In genomic region chr16:630024-630814, GRCh38 we compare ENCODE assay signal across 16 cellular contexts. TPM values are rescaled to one million over a fixed set of nuclear protein-coding genes. Genes with fewer than 3 reads are reported as not detected.
DNase-seq lines count a peak whose midpoint lies in the region; ATAC-seq and TF ChIP-seq lines count a peak whose summit lies in the region.
"Had no signal": no experiment of that assay in that cellular context is flagged by ENCODE, and none has a peak within 500 bp of the region (broad histone marks: within the 10 kb centered on the region; RNA-seq: fewer than 3 reads in every experiment).

No MANE protein-coding gene starts in this region.

- H3K36me3 ChIP-seq in psoas muscle (ENCODE audit: insufficient read depth in 1 of 2, low read depth in 1 of 2) (peaks cover 0 to 45% of the 10 kb centered on the region in 2 donors), mammary epithelial cell (ENCODE audit: insufficient read depth, low read length) (no peaks in the 10 kb centered on the region), stomach (peaks cover 24 to 65% (median 62%) of the 10 kb centered on the region in 4 donors)

- H3K4me3 Mint-ChIP-seq in WTC11 (peak overlapping the region; percentile 59), T-cell (no peak overlapping the region)
- H3K4me3 Mint-ChIP-seq: activated naive CD4-positive, alpha-beta T cell treated with anti-CD3 and anti-CD28 coated beads, Interleukin-2, amount 50 U/mL, for 24 hours; natural killer cell treated with Interleukin-12 subunit alpha and Interleukin-12 subunit beta and Interleukin-15 and Interleukin-18, amount 100 ng/mL, for 72 hours had no signal

- ATAC-seq in WTC11 (peak; percentile 6), left colon (peak; percentile 18), psoas muscle (no peak), T-cell (replicated peaks in 1 of 4) (no peak)

- no peak overlapping the region for H3K9ac ChIP-seq in mammary epithelial cell (ENCODE audit: insufficient read depth, low read length)

- H3K27ac Mint-ChIP-seq in WTC11 (peak overlapping the region; percentile 41), T-cell (no peak overlapping the region)
- H3K27ac Mint-ChIP-seq: activated naive CD4-positive, alpha-beta T cell treated with anti-CD3 and anti-CD28 coated beads, Interleukin-2, amount 50 U/mL, for 24 hours; natural killer cell treated with Interleukin-12 subunit alpha and Interleukin-12 subunit beta and Interleukin-15 and Interleukin-18, amount 100 ng/mL, for 72 hours had no signal

- 43 to 50% (median 45%) methylated on average over 32 to 34 of the region's 34 CpGs for WGBS in psoas muscle, 3 donors
- 38% methylated on average over 19 of the region's 34 CpGs for WGBS in mammary epithelial cell (ENCODE audit: low coverage, missing lambda C conversion rate)
- WGBS in stomach, 5 donors = 41 to 50% (median 47%) methylated on average over 23 to 34 of the region's 34 CpGs

- BruUV-seq in mammary epithelial cell (replicated peaks; lab: Mats Ljungman, UMichigan) = no TSS peak

- H3K4me1 ChIP-seq in psoas muscle = peaks cover 29% of the 10 kb centered on the region
- peaks cover 32% of the 10 kb centered on the region for H3K4me1 ChIP-seq in mammary epithelial cell (ENCODE audit: insufficient read depth, low read length)
- peaks cover 27 to 44% (median 40%) of the 10 kb centered on the region in 4 donors for H3K4me1 ChIP-seq in stomach

- no peak overlapping the region for H2AFZ ChIP-seq in mammary epithelial cell (ENCODE audit: low read depth, low read length)

- H3K9me3 Mint-ChIP-seq in WTC11 (no peaks in the 10 kb centered on the region), T-cell (no peaks in the 10 kb centered on the region)
- H3K9me3 Mint-ChIP-seq: activated naive CD4-positive, alpha-beta T cell treated with anti-CD3 and anti-CD28 coated beads, Interleukin-2, amount 50 U/mL, for 24 hours; natural killer cell treated with Interleukin-12 subunit alpha and Interleukin-12 subunit beta and Interleukin-15 and Interleukin-18, amount 100 ng/mL, for 72 hours had no signal

- peaks cover 18% of the 10 kb centered on the region for H3K4me1 Mint-ChIP-seq in WTC11
- peaks cover 0 to 4% (median 3%) of the 10 kb centered on the region in 3 donors for H3K4me1 Mint-ChIP-seq in T-cell

- DNase-seq in CD1c-positive myeloid dendritic cell (ENCODE audit: extremely low spot score) (peak; percentile 23), WTC11 (ENCODE audit: low spot score) (peak; percentile 47), left colon (no peak), psoas muscle (peak; percentile 30 to 48), mammary epithelial cell (no peak), stomach (no peak), T-cell (no peak)
- no peak for DNase-seq in stimulated activated CD8-positive, alpha-beta memory T cell treated with anti-CD3 and anti-CD28 coated beads, Interleukin-4, amount 100 ng/mL, for 48 hours
- DNase-seq: activated CD8-positive, alpha-beta memory T cell treated with anti-CD3 and anti-CD28 coated beads, Interleukin-2, amount 50 U/mL, for 4 hours; NCI-H1048; NCI-H446; SW 1271 had no signal

- POLR2A ChIA-PET in WTC11 (lab: Charles Lee) = interaction anchor here (0.9 kb wide), 1 partner anchor 90 kb away, joined by 3 read pairs; no protein-coding TSS in a partner anchor
- POLR2A ChIA-PET in T-cell (lab: Charles Lee) = no interaction called here

- H3K27me3 Mint-ChIP-seq in WTC11 (ENCODE audit: low read depth) = no peaks in the 10 kb centered on the region
- H3K27me3 Mint-ChIP-seq in T-cell = no peaks in the 10 kb centered on the region
- H3K27me3 Mint-ChIP-seq: activated naive CD4-positive, alpha-beta T cell treated with anti-CD3 and anti-CD28 coated beads, Interleukin-2, amount 50 U/mL, for 24 hours; natural killer cell treated with Interleukin-12 subunit alpha and Interleukin-12 subunit beta and Interleukin-15 and Interleukin-18, amount 100 ng/mL, for 72 hours had no signal

- CTCF ChIA-PET in WTC11 (lab: Charles Lee) = interaction anchor here (0.9 to 2.7 kb wide), 8 partner anchors 8 to 63 kb away, joined by 3 to 18 read pairs (median 4); partner anchors contain the start of genes NHLRC4, RHBDL1 and RHOT2
- CTCF ChIA-PET in mammary epithelial cell (lab: Charles Lee; ENCODE audit: low non-redundant PET) = no interaction called here
- CTCF ChIA-PET in T-cell (lab: Charles Lee) = no interaction called here

- in situ Hi-C loops in mammary epithelial cell (cut with MboI; ENCODE audit: low sequenced_read_pairs in 2 of 2) = no loop called here

- no peaks in the 10 kb centered on the region for H3K27me3 ChIP-seq in psoas muscle (ENCODE audit: insufficient read depth in 3 of 3, low read length in 2 of 3)
- H3K27me3 ChIP-seq in mammary epithelial cell (ENCODE audit: insufficient read depth, low read length) = no peaks in the 10 kb centered on the region
- H3K27me3 ChIP-seq in stomach = peaks cover 0 to 13% (median 0%) of the 10 kb centered on the region in 3 donors

- H3K9me3 ChIP-seq in psoas muscle = no peaks in the 10 kb centered on the region
- H3K9me3 ChIP-seq in mammary epithelial cell (replicated peaks; ENCODE audit: insufficient read depth, low read length) = no peaks in the 10 kb centered on the region
- H3K9me3 ChIP-seq in stomach = no peaks in the 10 kb centered on the region

- intact Hi-C loops in left colon (cut with DNase I, micrococcal nuclease) = no loop called here
- intact Hi-C loops in psoas muscle (cut with DNase I) = loop anchor here in 1 of 2 donors (5.0 kb wide), 1 partner anchor 38 kb away; the partner anchor contains the start of gene RAB40C
- intact Hi-C loops in mammary epithelial cell (cut with micrococcal nuclease) = no loop called here
- intact Hi-C loops in stomach (cut with DNase I; ENCODE audit: low total_unique reads) = no loop called here

- H3K27ac ChIP-seq in psoas muscle (peak overlapping the region; percentile 4), mammary epithelial cell (ENCODE audit: insufficient read depth, low read depth, low read length) (no peak overlapping the region), stomach (peak overlapping the region in 2 of 5 donors; percentile 1 to 14)

- TF ChIP-seq CTCF in WTC11 (IDR thresholded peaks at IDR 0.05) (no peak), psoas muscle (IDR thresholded peaks at IDR 0.05) (no peak), mammary epithelial cell (conservative IDR thresholded peaks at IDR 0.05 in 1 of 2, IDR thresholded peaks at IDR 0.05 in 1 of 2; ENCODE audit: extremely low read depth in 1 of 2, insufficient read depth in 1 of 2, low read depth in 1 of 2, low read length in 2 of 2) (no peak), stomach (IDR thresholded peaks at IDR 0.05) (no peak)

- no peak overlapping the region for H3K4me2 ChIP-seq in mammary epithelial cell (ENCODE audit: insufficient read depth, low read depth, low read length)

- dilution Hi-C loops in mammary epithelial cell (cut with HindIII; ENCODE audit: low sequenced_read_pairs) = no loop called here

- H3K36me3 Mint-ChIP-seq in WTC11 (peaks cover 3% of the 10 kb centered on the region; the same call in 1 of the 2 replicates), T-cell (no peaks in the 10 kb centered on the region)
- H3K36me3 Mint-ChIP-seq: activated naive CD4-positive, alpha-beta T cell treated with anti-CD3 and anti-CD28 coated beads, Interleukin-2, amount 50 U/mL, for 24 hours; natural killer cell treated with Interleukin-12 subunit alpha and Interleukin-12 subunit beta and Interleukin-15 and Interleukin-18, amount 100 ng/mL, for 72 hours had no signal

- H3K4me3 ChIP-seq in psoas muscle (no peak overlapping the region), mammary epithelial cell (replicated peaks in 1 of 3; ENCODE audit: insufficient read depth in 1 of 3, low read depth in 2 of 3, low read length in 3 of 3) (no peak overlapping the region), stomach (no peak overlapping the region)
- H3K4me3 ChIP-seq: skin epidermis had no signal

- H4K20me1 ChIP-seq in mammary epithelial cell (ENCODE audit: insufficient read depth, low read length) = peaks cover 4% of the 10 kb centered on the region

- no peak for TF ChIP-seq EP300 in stomach (IDR thresholded peaks at IDR 0.05)

- TF ChIP-seq POLR2A in stomach (IDR thresholded peaks at IDR 0.05) = no peak

- H3K79me2 ChIP-seq in mammary epithelial cell (ENCODE audit: insufficient read depth, low read length) = peaks cover 7% of the 10 kb centered on the region

RNA-seq across cellular contexts. Expression of gene WFIKKN1, which starts 0.6 kb away (rescaled TPM):
- 12.3 to 18.6 TPM (median 17.3 TPM) in 3 replicates for total RNA-seq in WTC11 (2021)
- total RNA-seq in left colon = 1 to 10 TPM in 1 of 2 donors, under 1 TPM in 1; 0.64 to 3.6 TPM
- 1 to 10 TPM in 2 of 4 donors, under 1 TPM in 2; 0.30 to 2.0 (median 0.82) TPM for total RNA-seq in psoas muscle
- under 1 TPM; 0.31 to 0.61 (median 0.36) TPM for polyA plus RNA-seq in psoas muscle
- under 1 TPM; 0.17 to 0.28 TPM for total RNA-seq in mammary epithelial cell
- polyA plus RNA-seq in mammary epithelial cell = not detected
- not detected for polyA minus RNA-seq in mammary epithelial cell
- 10 to 100 TPM in 1 of 5 donors, 1 to 10 TPM in 1, under 1 TPM in 2, not detected in 1; 0.14 to 25.8 (median 2.5) TPM for total RNA-seq in stomach
- polyA plus RNA-seq in stomach = 1 to 10 TPM; 1.0 to 2.0 (median 1.5) TPM
- 1 to 10 TPM in 3 of 5 donors, under 1 TPM in 2; 0.15 to 1.5 (median 1.0) TPM for total RNA-seq in T-cell
- total RNA-seq: Daoy had no signal

RNA-seq across cellular contexts. Expression of gene METTL26, which starts 5.9 kb away (rescaled TPM):
- 115 to 121 TPM (median 115 TPM) in 3 replicates for total RNA-seq in WTC11 (2021)
- 10 to 100 TPM; 42.0 to 52.0 TPM for total RNA-seq in left colon
- total RNA-seq in psoas muscle = 10 to 100 TPM; 42.4 to 55.6 (median 48.4) TPM
- 10 to 100 TPM; 90.8 to 97.8 (median 96.4) TPM for polyA plus RNA-seq in psoas muscle
- total RNA-seq in mammary epithelial cell = 10 to 100 TPM; 43.3 to 95.7 TPM
- polyA plus RNA-seq in mammary epithelial cell = 76.6 TPM
- polyA minus RNA-seq in mammary epithelial cell = 25.5 TPM
- 100 to 1,000 TPM in 2 of 5 donors, 10 to 100 TPM in 3; 17.3 to 271 (median 82.9) TPM for total RNA-seq in stomach
- 100 to 1,000 TPM; 177 to 234 (median 218) TPM for polyA plus RNA-seq in stomach
- 10 to 100 TPM; 42.1 to 94.0 (median 87.2) TPM for total RNA-seq in T-cell

RNA-seq across cellular contexts. Expression of gene MCRIP2, which starts 11.4 kb away (rescaled TPM):
- total RNA-seq in WTC11 (2021) (63.3 to 76.0 TPM (median 66.7 TPM) in 3 replicates), left colon (100 to 1,000 TPM in 1 of 2 donors, 10 to 100 TPM in 1; 98.5 to 161 TPM), psoas muscle (10 to 100 TPM; 61.6 to 80.2 (median 68.9) TPM), mammary epithelial cell (10 to 100 TPM; 12.3 to 20.6 TPM), stomach (100 to 1,000 TPM in 1 of 5 donors, 10 to 100 TPM in 4; 14.0 to 440 (median 67.7) TPM), T-cell (10 to 100 TPM; 19.1 to 43.0 (median 40.0) TPM)
- polyA plus RNA-seq in psoas muscle (100 to 1,000 TPM in 2 of 3 donors, 10 to 100 TPM in 1; 95.1 to 124 (median 108) TPM), mammary epithelial cell (10.7 TPM), stomach (100 to 1,000 TPM in 2 of 3 donors, 10 to 100 TPM in 1; 83.2 to 109 (median 107) TPM)
- not detected for polyA minus RNA-seq in mammary epithelial cell

RNA-seq across cellular contexts. Expression of gene WDR90, which starts 18.9 kb away (rescaled TPM):
- total RNA-seq in WTC11 (2021) (66.2 to 75.8 TPM (median 69.6 TPM) in 3 replicates), left colon (10 to 100 TPM; 28.3 to 57.6 TPM), psoas muscle (1 to 10 TPM; 4.0 to 9.6 (median 8.1) TPM), mammary epithelial cell (10 to 100 TPM in 1 of 2 donors, 1 to 10 TPM in 1; 7.5 to 41.7 TPM), stomach (100 to 1,000 TPM in 2 of 5 donors, 10 to 100 TPM in 3; 27.2 to 114 (median 30.9) TPM), T-cell (10 to 100 TPM; 19.7 to 35.7 (median 23.4) TPM)
- polyA plus RNA-seq in psoas muscle (1 to 10 TPM; 5.6 to 9.7 (median 6.4) TPM), mammary epithelial cell (14.6 TPM), stomach (10 to 100 TPM; 19.9 to 33.6 (median 22.0) TPM)
- polyA minus RNA-seq in mammary epithelial cell = 5.0 TPM

RNA-seq across cellular contexts. Expression of gene RHOT2, which starts 37.7 kb away (rescaled TPM):
- total RNA-seq in WTC11 (2021) (245 to 285 TPM (median 250 TPM) in 3 replicates), left colon (100 to 1,000 TPM; 118 to 158 TPM), psoas muscle (10 to 100 TPM; 38.8 to 56.8 (median 48.8) TPM), mammary epithelial cell (100 to 1,000 TPM in 1 of 2 donors, 10 to 100 TPM in 1; 48.8 to 154 TPM), stomach (100 to 1,000 TPM in 3 of 5 donors, 10 to 100 TPM in 2; 41.5 to 574 (median 171) TPM), T-cell (100 to 1,000 TPM; 181 to 320 (median 286) TPM)
- polyA plus RNA-seq in psoas muscle (10 to 100 TPM; 47.7 to 75.8 (median 52.6) TPM), mammary epithelial cell (87.3 TPM), stomach (100 to 1,000 TPM in 1 of 3 donors, 10 to 100 TPM in 2; 68.1 to 151 (median 68.8) TPM)
- polyA minus RNA-seq in mammary epithelial cell = 29.5 TPM

Comparison
In these comparisons a context has a peak if more than half of its experiments do, and no peak if none do; other contexts are left out.
1. DNase-seq: peak in CD1c-positive myeloid dendritic cell (single experiment), WTC11 (single experiment) and psoas muscle (2 of 2); none in left colon (0 of 2), mammary epithelial cell (single experiment), stomach (single experiment), stimulated activated CD8-positive, alpha-beta memory T cell treated with anti-CD3 and anti-CD28 coated beads, Interleukin-4, amount 100 ng/mL, for 48 hours (single experiment) and T-cell (0 of 34).
2. ATAC-seq: peak in WTC11 (single experiment) and left colon (single experiment); none in psoas muscle (0 of 4) and T-cell (0 of 4).